In genomic region chr11:43833657-43834073, GRCh38 we compare ENCODE assay signal across 15 cellular contexts. TPM values are rescaled to one million over a fixed set of nuclear protein-coding genes. Genes with fewer than 3 reads are reported as not detected.
DNase-seq lines count a peak whose midpoint lies in the region; ATAC-seq and TF ChIP-seq lines count a peak whose summit lies in the region.
"Had no signal": no experiment of that assay in that cellular context is flagged by ENCODE, and none has a peak within 500 bp of the region (broad histone marks: within the 10 kb centered on the region; RNA-seq: fewer than 3 reads in every experiment).

No MANE protein-coding gene starts in this region.

- peaks cover 2% of the 10 kb centered on the region for H3K36me3 ChIP-seq in brain microvascular endothelial cell (replicated peaks)

- no peak overlapping the region for H3K4me3 Mint-ChIP-seq in activated T-cell treated with anti-CD3 and anti-CD28 coated beads, Interleukin-2, amount 50 U/mL, for 4 hours
- H3K4me3 Mint-ChIP-seq: naive thymus-derived CD8-positive, alpha-beta T cell; stimulated activated naive CD8-positive, alpha-beta T cell treated with anti-CD3 and anti-CD28 coated beads, Interleukin-15, Interleukin-2, amounts not matched to agents 100 ng/mL and 50 ng/mL, for 24 hours; T-helper 1 cell treated with Interleukin-12 subunit alpha and Interleukin-12 subunit beta and Interleukin-4 antibody, amounts not matched to agents 30 μg/mL and 1 μg/mL, for 36 hours had no signal

- no peaks in the 10 kb centered on the region for H3K9me3 Mint-ChIP-seq in activated T-cell treated with anti-CD3 and anti-CD28 coated beads, Interleukin-2, amount 50 U/mL, for 4 hours
- H3K9me3 Mint-ChIP-seq: naive thymus-derived CD8-positive, alpha-beta T cell; stimulated activated naive CD8-positive, alpha-beta T cell treated with anti-CD3 and anti-CD28 coated beads, Interleukin-15, Interleukin-2, amounts not matched to agents 100 ng/mL and 50 ng/mL, for 24 hours; T-helper 1 cell treated with Interleukin-12 subunit alpha and Interleukin-12 subunit beta and Interleukin-4 antibody, amounts not matched to agents 30 μg/mL and 1 μg/mL, for 36 hours had no signal

- TF ChIP-seq CTCF in brain microvascular endothelial cell (IDR thresholded peaks at IDR 0.05; ENCODE audit: low read depth, low read length, missing control alignments) = no peak

- no peak overlapping the region for H3K4me3 ChIP-seq in brain microvascular endothelial cell (ENCODE audit: low read depth, low read length)
- H3K4me3 ChIP-seq: BLaER1, heart right ventricle had no signal

- no peak for ATAC-seq in activated T-cell treated with anti-CD3 and anti-CD28 coated beads, Interleukin-2, amount 50 U/mL, for 4 hours
- ATAC-seq: heart right ventricle; naive thymus-derived CD8-positive, alpha-beta T cell had no signal

- peak; percentile 28 for DNase-seq in AG08396 (ENCODE audit: low spot score)
- DNase-seq in NCI-H1105 treated with DMSO at 0.1 percent for 48 hours (lab: John Stamatoyannopoulos, UW) = peak; percentile 55
- peak; percentile 54 for DNase-seq in brain microvascular endothelial cell
- DNase-seq in left kidney (ENCODE audit: low read depth, low spot score) = peak; percentile 47
- DNase-seq in activated T-cell treated with anti-CD3 and anti-CD28 coated beads, Interleukin-2, amount 50 U/mL, for 4 hours = no peak
- DNase-seq in NCI-H2029 (lab: John Stamatoyannopoulos, UW) = no peak
- no peak for DNase-seq in GM03348 (ENCODE audit: low spot score)
- no peak for DNase-seq in SW480 (ENCODE audit: low spot score)
- DNase-seq: aorta; heart right ventricle; naive thymus-derived CD8-positive, alpha-beta T cell; stimulated activated CD4-positive, alpha-beta T cell treated with anti-CD3 and anti-CD28 coated beads, Interleukin-2, amount 100 ng/mL, for 24 hours had no signal

- peaks cover 14% of the 10 kb centered on the region for H3K36me3 Mint-ChIP-seq in activated T-cell treated with anti-CD3 and anti-CD28 coated beads, Interleukin-2, amount 50 U/mL, for 4 hours (ENCODE audit: insufficient read depth)

- H3K27ac ChIP-seq in brain microvascular endothelial cell = peak overlapping the region; percentile 38
- H3K27ac ChIP-seq: BLaER1, heart right ventricle had no signal

- H3K27me3 ChIP-seq in brain microvascular endothelial cell (replicated peaks) = no peaks in the 10 kb centered on the region
- H3K27me3 ChIP-seq: BLaER1, heart right ventricle had no signal

- no peaks in the 10 kb centered on the region for H3K27me3 Mint-ChIP-seq in activated T-cell treated with anti-CD3 and anti-CD28 coated beads, Interleukin-2, amount 50 U/mL, for 4 hours (ENCODE audit: low read depth)
- H3K27me3 Mint-ChIP-seq: naive thymus-derived CD8-positive, alpha-beta T cell; stimulated activated naive CD8-positive, alpha-beta T cell treated with anti-CD3 and anti-CD28 coated beads, Interleukin-15, Interleukin-2, amounts not matched to agents 100 ng/mL and 50 ng/mL, for 24 hours had no signal

- peaks cover 14% of the 10 kb centered on the region for H3K4me1 Mint-ChIP-seq in activated T-cell treated with anti-CD3 and anti-CD28 coated beads, Interleukin-2, amount 50 U/mL, for 4 hours (ENCODE audit: low read depth)

- in situ Hi-C loops in brain microvascular endothelial cell (cut with HindIII; ENCODE audit: low pct_ligation_motif_present, low sequenced_read_pairs) = no loop called here

RNA-seq across cellular contexts. Expression of gene ALKBH3, which starts 47.0 kb away (rescaled TPM):
- total RNA-seq in activated T-cell treated with anti-CD3 and anti-CD28 coated beads, Interleukin-2, amount 50 U/mL, for 4 hours = 10 to 100 TPM; 43.1 to 59.1 (median 58.0) TPM

Comparison
In these comparisons a context has a peak if more than half of its experiments do, and no peak if none do; other contexts are left out.
1. DNase-seq: peak in AG08396 (single experiment), NCI-H1105 treated with DMSO at 0.1 percent for 48 hours (single experiment), brain microvascular endothelial cell (single experiment) and left kidney (single experiment); none in activated T-cell treated with anti-CD3 and anti-CD28 coated beads, Interleukin-2, amount 50 U/mL, for 4 hours (single experiment), NCI-H2029 (single experiment), GM03348 (single experiment) and SW480 (single experiment).